In the genomic region with DNA sequence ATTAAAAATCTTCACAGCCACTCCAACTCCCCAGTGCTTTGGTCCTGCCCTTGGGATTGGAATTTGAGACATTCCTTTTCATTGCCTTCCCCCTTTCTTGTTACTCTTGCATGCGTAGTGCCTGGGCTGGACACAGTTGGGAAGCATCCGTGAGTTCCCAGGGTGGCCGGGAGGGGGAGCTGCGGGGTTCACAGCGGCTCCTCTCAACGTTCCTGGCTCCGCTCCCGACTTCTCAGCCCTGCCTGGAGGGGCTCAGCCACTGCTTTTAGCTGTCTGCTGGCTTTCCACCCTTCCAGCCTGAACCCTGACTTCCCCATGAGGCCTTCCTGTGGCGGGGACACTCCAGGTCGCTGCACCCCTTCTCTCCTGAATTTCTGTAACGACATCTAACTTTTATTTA, we compare ENCODE assay signal across 1 cellular context.
A peak's percentile ranks its signal among the peaks of the same experiment; 100 is the strongest.
TF ChIP-seq lines count a peak whose summit lies in the region.

No MANE protein-coding gene starts in this region.

TF ChIP-seq in K562, 482 proteins besides CTCF, POLR2A, EP300 and RAD21:
- TF ChIP-seq NFIC (IDR thresholded peaks at IDR 0.05) (peak; percentile 58; the same call in 1 of the 2 replicates), ZNF316 (IDR thresholded peaks at IDR 0.05) (no peak), NR3C1 (CRISPR knock-in tag; IDR thresholded peaks at IDR 0.05) (no peak), TAF1 (IDR thresholded peaks at IDR 0.05; ENCODE audit: control insufficient read depth, extremely low read depth, insufficient read depth, low read length, severe bottlenecking) (no peak), SMC3 (conservative IDR thresholded peaks at IDR 0.05; ENCODE audit: insufficient read depth, low read depth, low read length) (peak; percentile 60)
